ENCODE assay signal across 24 cellular contexts in the genomic region with DNA sequence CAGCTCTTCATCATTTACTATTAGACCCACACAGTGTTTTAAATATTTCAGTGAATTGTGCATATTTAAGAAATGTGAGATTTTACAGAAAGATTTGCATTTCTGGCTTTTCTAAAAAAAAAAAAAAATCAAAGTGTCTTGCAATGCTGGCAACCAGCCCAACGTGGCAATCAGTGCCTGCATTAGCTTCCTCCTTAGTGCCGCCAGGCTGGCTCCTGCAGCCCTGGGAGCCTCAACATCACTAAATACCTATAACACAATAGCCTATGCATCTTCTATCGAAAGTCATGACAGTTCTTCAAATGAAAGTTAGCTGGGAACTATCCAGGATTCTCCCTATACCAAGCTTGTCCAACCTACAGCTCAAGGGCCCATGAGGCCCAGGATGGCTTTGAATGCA. TPM values are rescaled to one million over a fixed set of nuclear protein-coding genes. Genes with fewer than 3 reads are reported as not detected.
"Had no signal": no experiment of that assay in that cellular context is flagged by ENCODE, and none has a peak within 500 bp of the region (broad histone marks: within the 10 kb centered on the region; RNA-seq: fewer than 3 reads in every experiment).

No MANE protein-coding gene starts in this region.

- H3K9me3 Mint-ChIP-seq: activated CD4-positive, alpha-beta T cell treated with anti-CD3 and anti-CD28 coated beads, Interleukin-2, amount 10 ng/mL, durations not matched to agents 24 days and 14 days; activated naive CD4-positive, alpha-beta T cell treated with anti-CD3 and anti-CD28 coated beads, Interleukin-2, amount 10 ng/mL, durations not matched to agents 7 days and 5 days; activated naive CD8-positive, alpha-beta T cell treated with anti-CD3 and anti-CD28 coated beads, Interleukin-2, amount 50 U/mL, for 24 hours; activated T-cell treated with anti-CD3 and anti-CD28 coated beads, Interleukin-2, amount 50 U/mL, for 24 hours; immature natural killer cell; mesothelial cell of epicardium; natural killer cell treated with Interleukin-12 subunit alpha and Interleukin-12 subunit beta and Interleukin-15 and Interleukin-18, amount 100 ng/mL, for 72 hours had no signal

- H3K4me3 ChIP-seq: lung, tibial nerve had no signal

- H3K79me2 ChIP-seq: parathyroid adenoma had no signal

- H2AFZ ChIP-seq: parathyroid adenoma had no signal

- H3K27ac ChIP-seq: brain microvascular endothelial cell, neutrophil, parathyroid adenoma, tibial nerve had no signal

- H3K4me1 Mint-ChIP-seq: activated CD4-positive, alpha-beta T cell treated with anti-CD3 and anti-CD28 coated beads, Interleukin-2, amount 10 ng/mL, durations not matched to agents 24 days and 14 days; activated naive CD4-positive, alpha-beta T cell treated with anti-CD3 and anti-CD28 coated beads, Interleukin-2, amount 10 ng/mL, durations not matched to agents 7 days and 5 days; activated naive CD8-positive, alpha-beta T cell treated with anti-CD3 and anti-CD28 coated beads, Interleukin-2, amount 50 U/mL, for 24 hours; immature natural killer cell had no signal

- ATAC-seq: activated CD8-positive, alpha-beta T cell treated with anti-CD3 and anti-CD28 coated beads, Interleukin-2, amount 10 ng/mL, durations not matched to agents 7 days and 5 days; activated naive CD8-positive, alpha-beta T cell treated with anti-CD3 and anti-CD28 coated beads, Interleukin-2, amount 50 U/mL, for 24 hours; natural killer cell treated with Interleukin-12 subunit alpha and Interleukin-12 subunit beta and Interleukin-15 and Interleukin-18, amount 100 ng/mL, for 72 hours; stimulated activated naive CD8-positive, alpha-beta T cell treated with anti-CD3 and anti-CD28 coated beads, Interleukin-15, Interleukin-2, amounts not matched to agents 100 U/mL and 50 U/mL, for 24 hours had no signal

- FAIRE-seq: frontal cortex, urothelium cell line had no signal

- H3K27ac Mint-ChIP-seq: activated CD4-positive, alpha-beta T cell treated with anti-CD3 and anti-CD28 coated beads, Interleukin-2, amount 10 ng/mL, durations not matched to agents 24 days and 14 days; activated CD8-positive, alpha-beta T cell treated with anti-CD3 and anti-CD28 coated beads, Interleukin-2, amount 10 ng/mL, durations not matched to agents 7 days and 5 days; activated naive CD4-positive, alpha-beta T cell treated with anti-CD3 and anti-CD28 coated beads, Interleukin-2, amount 10 ng/mL, durations not matched to agents 7 days and 5 days; activated naive CD8-positive, alpha-beta T cell treated with anti-CD3 and anti-CD28 coated beads, Interleukin-2, amount 50 U/mL, for 24 hours; activated T-cell treated with anti-CD3 and anti-CD28 coated beads, Interleukin-2, amount 50 U/mL, for 24 hours; immature natural killer cell; mesothelial cell of epicardium had no signal

- H3K36me3 ChIP-seq: brain microvascular endothelial cell, neutrophil, tibial nerve had no signal

- H3K9ac ChIP-seq: parathyroid adenoma had no signal

- H3K27me3 Mint-ChIP-seq: activated T-cell treated with anti-CD3 and anti-CD28 coated beads, Interleukin-2, amount 50 U/mL, for 24 hours had no signal

- H3K27me3 ChIP-seq: brain microvascular endothelial cell, tibial nerve had no signal

- H3K9me3 ChIP-seq: neutrophil, tibial nerve had no signal

- H3K4me3 Mint-ChIP-seq: activated CD4-positive, alpha-beta T cell treated with anti-CD3 and anti-CD28 coated beads, Interleukin-2, amount 10 ng/mL, durations not matched to agents 24 days and 14 days; activated CD8-positive, alpha-beta T cell treated with anti-CD3 and anti-CD28 coated beads, Interleukin-2, amount 10 ng/mL, durations not matched to agents 7 days and 5 days; activated naive CD4-positive, alpha-beta T cell treated with anti-CD3 and anti-CD28 coated beads, Interleukin-2, amount 10 ng/mL, durations not matched to agents 7 days and 5 days; activated naive CD8-positive, alpha-beta T cell treated with anti-CD3 and anti-CD28 coated beads, Interleukin-2, amount 50 U/mL, for 24 hours; activated T-cell treated with anti-CD3 and anti-CD28 coated beads, Interleukin-2, amount 50 U/mL, for 24 hours; immature natural killer cell; mesothelial cell of epicardium; natural killer cell treated with Interleukin-12 subunit alpha and Interleukin-12 subunit beta and Interleukin-15 and Interleukin-18, amount 100 ng/mL, for 72 hours had no signal

- DNase-seq: activated CD4-positive, alpha-beta T cell treated with anti-CD3 and anti-CD28 coated beads, Interleukin-2, amount 10 ng/mL, durations not matched to agents 24 days and 14 days; activated CD8-positive, alpha-beta T cell treated with anti-CD3 and anti-CD28 coated beads, Interleukin-2, amount 10 ng/mL, durations not matched to agents 7 days and 5 days; activated naive CD4-positive, alpha-beta T cell treated with anti-CD3 and anti-CD28 coated beads, Interleukin-2, amount 10 ng/mL, durations not matched to agents 7 days and 5 days; activated naive CD8-positive, alpha-beta T cell treated with anti-CD3 and anti-CD28 coated beads, Interleukin-2, amount 50 U/mL, for 24 hours; activated T-cell treated with anti-CD3 and anti-CD28 coated beads, Interleukin-2, amount 50 U/mL, for 24 hours; aorta; brain microvascular endothelial cell; cerebellar nuclear complex; cortex of kidney; effector CD8-positive, alpha-beta T cell; immature natural killer cell; stimulated activated CD4-positive, alpha-beta T cell treated with anti-CD3 and anti-CD28 coated beads, Interleukin-12 subunit alpha, Interleukin-12 subunit beta, amount 100 ng/mL, for 4 hours; stimulated activated CD4-positive, alpha-beta T cell treated with anti-CD3 and anti-CD28 coated beads, Interleukin-1b, Interleukin-23, amount 100 ng/mL, for 48 hours; stimulated activated naive CD8-positive, alpha-beta T cell treated with anti-CD3 and anti-CD28 coated beads, Interleukin-15, Interleukin-2, amounts not matched to agents 100 U/mL and 50 U/mL, for 24 hours; T-helper 1 cell; T-helper 9 cell had no signal

- H3K36me3 Mint-ChIP-seq: activated naive CD4-positive, alpha-beta T cell treated with anti-CD3 and anti-CD28 coated beads, Interleukin-2, amount 10 ng/mL, durations not matched to agents 7 days and 5 days; mesothelial cell of epicardium; natural killer cell treated with Interleukin-12 subunit alpha and Interleukin-12 subunit beta and Interleukin-15 and Interleukin-18, amount 100 ng/mL, for 72 hours had no signal

RNA-seq across cellular contexts. Expression of a gene that starts 46.0 kb away (rescaled TPM):
- total RNA-seq: activated CD4-positive, alpha-beta T cell treated with anti-CD3 and anti-CD28 coated beads, Interleukin-2, amount 10 ng/mL, durations not matched to agents 24 days and 14 days; activated CD8-positive, alpha-beta T cell treated with anti-CD3 and anti-CD28 coated beads, Interleukin-2, amount 10 ng/mL, durations not matched to agents 7 days and 5 days had no signal
